Comparison of ENCODE assay signal across 22 cellular contexts in genomic region chr11:34324466-34324865, GRCh38.
"Had no signal": no experiment of that assay in that cellular context is flagged by ENCODE, and none has a peak within 500 bp of the region (broad histone marks: within the 10 kb centered on the region; RNA-seq: fewer than 3 reads in every experiment).

No MANE protein-coding gene starts in this region.

- DNase-seq: activated CD4-positive, alpha-beta T cell treated with anti-CD3 and anti-CD28 coated beads for 4 hours; activated CD4-positive, alpha-beta T cell treated with anti-CD3 and anti-CD28 coated beads, Interleukin-2, amount 50 U/mL, for 4 hours; activated naive CD4-positive, alpha-beta T cell; activated T-cell treated with anti-CD3 and anti-CD28 coated beads for 4 hours; activated T-cell treated with anti-CD3 and anti-CD28 coated beads, Interleukin-2, amount 50 U/mL, for 72 hours; brain microvascular endothelial cell; cortex of kidney; islet precursor cell; left cardiac atrium; mesendoderm; naive B cell; nephron progenitor cell; ovary; spleen; stimulated activated naive CD4-positive, alpha-beta T cell; SW 1271; T-helper 9 cell; upper lobe of left lung had no signal

- H3K27me3 ChIP-seq: brain microvascular endothelial cell, gastroesophageal sphincter, hepatocyte, ovary, spleen, upper lobe of left lung had no signal

- H3K27ac ChIP-seq: brain microvascular endothelial cell, hepatocyte, spleen, upper lobe of left lung, VCaP had no signal

- H3K9me3 ChIP-seq: gastroesophageal sphincter, ovary, spleen, upper lobe of left lung had no signal

- H3K4me1 ChIP-seq: spleen had no signal

- H3K36me3 ChIP-seq: brain microvascular endothelial cell, gastroesophageal sphincter, ovary, spleen, upper lobe of left lung had no signal

- ATAC-seq: activated naive CD4-positive, alpha-beta T cell treated with anti-CD3 and anti-CD28 coated beads, Interleukin-2, amount 50 U/mL, for 72 hours; activated T-cell treated with anti-CD3 and anti-CD28 coated beads, Interleukin-2, amount 50 U/mL, for 72 hours; gastroesophageal sphincter had no signal

- H3K4me3 ChIP-seq: gastroesophageal sphincter, hepatocyte, ovary, spleen, upper lobe of left lung had no signal
